Comparison of ENCODE assay signal across 21 cellular contexts in genomic region chr1:49045371-49045770, GRCh38.
"Had no signal": no experiment of that assay in that cellular context is flagged by ENCODE, and none has a peak within 500 bp of the region (broad histone marks: within the 10 kb centered on the region; RNA-seq: fewer than 3 reads in every experiment).

No MANE protein-coding gene starts in this region.

- H3K27ac ChIP-seq: SJSA1 had no signal

- DNase-seq: IMR-90, Karpas-422, KG1, MG63, NCI-H1092, NCI-H1105 treated with DMSO at 0.1 percent for 48 hours, NCI-H1417 treated with DMSO at 0.1 percent for 48 hours, NCI-H146, NCI-H187 treated with DMSO at 0.1 percent for 48 hours, NCI-H2029 treated with DMSO at 0.1 percent for 48 hours, NCI-H226, NCI-H510A treated with DMSO at 0.1 percent for 48 hours, NCI-H526, Right ventricle myocardium superior, RPMI8226, SIG-M5, SK-N-SH, SW 1271, T-cell had no signal

- H3K27me3 ChIP-seq: MG63, SJSA1 had no signal

- H3K4me3 ChIP-seq: MG63, SJSA1 had no signal

- H3K9ac ChIP-seq: SK-N-SH had no signal

- ATAC-seq: HepG2, T-cell had no signal

- H3K4me2 ChIP-seq: SK-N-SH had no signal

- H3K36me3 ChIP-seq: MG63, SJSA1 had no signal

- H3K9me3 ChIP-seq: MG63, SJSA1, SK-N-SH had no signal

- H3K4me1 ChIP-seq: SJSA1 had no signal
